ENCODE assay signal across 9 cellular contexts in the genomic region with DNA sequence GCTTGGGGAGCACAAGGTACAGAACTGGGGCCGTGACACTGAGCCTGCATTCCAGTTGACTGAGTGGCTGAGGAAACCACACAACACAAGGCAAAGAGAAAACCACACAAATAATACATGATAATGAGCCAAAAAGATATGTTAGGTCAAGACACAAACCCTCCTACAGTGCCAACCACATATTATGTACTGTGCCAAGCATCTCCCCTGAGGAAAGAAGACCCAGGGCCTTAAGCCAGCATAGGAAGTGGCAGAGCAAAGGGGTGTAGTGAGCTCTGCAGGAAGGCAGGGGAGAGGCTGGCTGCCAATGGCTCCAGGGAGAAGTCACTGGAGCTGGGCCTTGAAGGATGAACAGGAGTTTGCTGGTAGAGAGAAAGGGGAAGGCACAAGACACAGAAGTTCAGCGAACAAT. TPM values are rescaled to one million over a fixed set of nuclear protein-coding genes. Genes with fewer than 3 reads are reported as not detected.
A peak's percentile ranks its signal among the peaks of the same experiment; 100 is the strongest.
DNase-seq lines count a peak whose midpoint lies in the region; ATAC-seq, FAIRE-seq and TF ChIP-seq lines count a peak whose summit lies in the region.
"Had no signal": no experiment of that assay in that cellular context is flagged by ENCODE, and none has a peak within 500 bp of the region (broad histone marks: within the 10 kb centered on the region; RNA-seq: fewer than 3 reads in every experiment).

No MANE protein-coding gene starts in this region.

- H3K4me1 ChIP-seq in SJCRH30 (peaks cover 37% of the 10 kb centered on the region), endothelial cell of umbilical vein (ENCODE audit: control insufficient read depth, extremely low read depth, insufficient read depth, low read length) (no peaks in the 10 kb centered on the region), smooth muscle cell (ENCODE audit: low read depth) (peaks cover 31% of the 10 kb centered on the region)

- no peaks in the 10 kb centered on the region for H3K27me3 Mint-ChIP-seq in activated CD4-positive, alpha-beta T cell treated with anti-CD3 and anti-CD28 coated beads, Interleukin-2, amount 10 ng/mL, durations not matched to agents 24 days and 14 days

- ATAC-seq in HG02678 (IDR thresholded peaks at IDR 0.05; ENCODE audit: unreplicated experiment): no peak
- ATAC-seq in GM18858 (IDR thresholded peaks at IDR 0.05; ENCODE audit: unreplicated experiment): no peak

- no peak for DNase-seq in activated CD4-positive, alpha-beta T cell treated with anti-CD3 and anti-CD28 coated beads, Interleukin-2, amount 10 ng/mL, durations not matched to agents 24 days and 14 days
- no peak for DNase-seq in activated CD4-positive, alpha-beta T cell treated with anti-CD3 and anti-CD28 coated beads, Interleukin-2, amount 50 U/mL, for 4 hours
- DNase-seq in SJCRH30: peak; percentile 47 to 48
- no peak for DNase-seq in endothelial cell of umbilical vein (ENCODE audit: low read depth, low spot score)
- DNase-seq in smooth muscle cell (lab: John Stamatoyannopoulos, UW; ENCODE audit: unreplicated experiment): no peak
- DNase-seq in effector CD4-positive, alpha-beta T cell: no peak
- DNase-seq: erythroblast had no signal

- POLR2A ChIA-PET in endothelial cell of umbilical vein (lab: Charles Lee): no interaction called here

- intact Hi-C loops in activated CD4-positive, alpha-beta T cell treated with anti-CD3 and anti-CD28 coated beads, Interleukin-2, amount 10 ng/mL, durations not matched to agents 24 days and 14 days (cut with micrococcal nuclease): no loop called here
- intact Hi-C loops in endothelial cell of umbilical vein (cut with micrococcal nuclease): no loop called here

- no peak overlapping the region for H3K4me2 ChIP-seq in endothelial cell of umbilical vein (ENCODE audit: insufficient read depth, low read length)
- peak overlapping the region; percentile 62 for H3K4me2 ChIP-seq in smooth muscle cell

- H3K79me2 ChIP-seq in endothelial cell of umbilical vein (ENCODE audit: control insufficient read depth, insufficient read depth, low read length) (no peaks in the 10 kb centered on the region), smooth muscle cell (ENCODE audit: low read depth) (no peaks in the 10 kb centered on the region)

- H2AFZ ChIP-seq in endothelial cell of umbilical vein (ENCODE audit: low read depth, low read length) (no peak overlapping the region), smooth muscle cell (ENCODE audit: low read depth) (no peak overlapping the region)

- no peak overlapping the region for H3K4me3 ChIP-seq in SJCRH30
- no peak overlapping the region for H3K4me3 ChIP-seq in endothelial cell of umbilical vein (replicated peaks in 1 of 3; ENCODE audit: insufficient read depth in 1 of 3, low read depth in 1 of 3, low read length in 3 of 3)
- no peak overlapping the region for H3K4me3 ChIP-seq in smooth muscle cell

- H3K9me3 Mint-ChIP-seq in activated CD4-positive, alpha-beta T cell treated with anti-CD3 and anti-CD28 coated beads, Interleukin-2, amount 10 ng/mL, durations not matched to agents 24 days and 14 days: no peaks in the 10 kb centered on the region

- TF ChIP-seq POLR2A in endothelial cell of umbilical vein (IDR thresholded peaks at IDR 0.05; ENCODE audit: low read depth, low read length): no peak

- no peaks in the 10 kb centered on the region for H3K9me3 ChIP-seq in SJCRH30 (replicated peaks)
- no peaks in the 10 kb centered on the region for H3K9me3 ChIP-seq in endothelial cell of umbilical vein (replicated peaks; ENCODE audit: control insufficient read depth, insufficient read depth, low read length)
- H3K9me3 ChIP-seq in smooth muscle cell (replicated peaks; ENCODE audit: low read depth): no peaks in the 10 kb centered on the region

- H3K27me3 ChIP-seq in SJCRH30 (no peaks in the 10 kb centered on the region), endothelial cell of umbilical vein (ENCODE audit: control insufficient read depth in 2 of 2, insufficient read depth in 2 of 2, low read length in 2 of 2) (no peaks in the 10 kb centered on the region), smooth muscle cell (ENCODE audit: low read depth) (no peaks in the 10 kb centered on the region)

- H3F3A ChIP-seq in smooth muscle cell (ENCODE audit: low read depth): no peaks in the 10 kb centered on the region

- H4K20me1 ChIP-seq in endothelial cell of umbilical vein (replicated peaks; ENCODE audit: control insufficient read depth, extremely low read depth, insufficient read depth, low read length) (no peaks in the 10 kb centered on the region), smooth muscle cell (ENCODE audit: low read depth) (peaks cover 47% of the 10 kb centered on the region)

- no peak for FAIRE-seq in endothelial cell of umbilical vein (lab: Jason Lieb, UNC)

- H3K27ac ChIP-seq in SJCRH30 (no peak overlapping the region), endothelial cell of umbilical vein (ENCODE audit: insufficient read depth, low read depth, low read length) (no peak overlapping the region), smooth muscle cell (ENCODE audit: low read depth) (peak overlapping the region; percentile 78)

- H3K4me3 Mint-ChIP-seq in activated CD4-positive, alpha-beta T cell treated with anti-CD3 and anti-CD28 coated beads, Interleukin-2, amount 10 ng/mL, durations not matched to agents 24 days and 14 days: no peak overlapping the region

- dilution Hi-C loops in endothelial cell of umbilical vein (cut with MboI; ENCODE audit: extremely low pct_ligation_motif_present, low sequenced_read_pairs): no loop called here

- 78% methylated on average over 2 of the region's 2 CpGs for WGBS in smooth muscle cell (ENCODE audit: low lambda C conversion rate)

- no peak for TF ChIP-seq CTCF in endothelial cell of umbilical vein (IDR thresholded peaks at IDR 0.05; ENCODE audit: extremely low read depth in 1 of 2, insufficient read depth in 1 of 2, low read depth in 1 of 2, low read length in 2 of 2)
- no peak for TF ChIP-seq CTCF in smooth muscle cell (IDR thresholded peaks at IDR 0.05; ENCODE audit: borderline replicate concordance, insufficient read depth, poor library complexity, severe bottlenecking)

- no peaks in the 10 kb centered on the region for H3K9me1 ChIP-seq in endothelial cell of umbilical vein (replicated peaks; ENCODE audit: control insufficient read depth, extremely low read depth, insufficient read depth, low read length)

- CTCF ChIA-PET in endothelial cell of umbilical vein (lab: Charles Lee): interaction anchor here (1.8 kb wide), 1 partner anchor 9 kb away, joined by 4 read pairs; no protein-coding TSS in a partner anchor

- H3K4me1 Mint-ChIP-seq in activated CD4-positive, alpha-beta T cell treated with anti-CD3 and anti-CD28 coated beads, Interleukin-2, amount 10 ng/mL, durations not matched to agents 24 days and 14 days: peaks cover 12% of the 10 kb centered on the region

- BruUV-seq in endothelial cell of umbilical vein (replicated peaks; lab: Mats Ljungman, UMichigan): no TSS peak

- peak overlapping the region; percentile 18 for H3K27ac Mint-ChIP-seq in activated CD4-positive, alpha-beta T cell treated with anti-CD3 and anti-CD28 coated beads, Interleukin-2, amount 10 ng/mL, durations not matched to agents 24 days and 14 days

- 0 out of 2 replicates have a peak, but pooled peaks cover 2% of the 10 kb centered on the region for H3K36me3 ChIP-seq in SJCRH30
- H3K36me3 ChIP-seq in endothelial cell of umbilical vein (ENCODE audit: control insufficient read depth in 2 of 2, extremely low read depth in 1 of 2, insufficient read depth in 2 of 2, low read length in 2 of 2): peaks cover 0 to 2% of the 10 kb centered on the region in 2 experiments
- H3K36me3 ChIP-seq in smooth muscle cell (ENCODE audit: low read depth): no peaks in the 10 kb centered on the region

- no peaks in the 10 kb centered on the region for H3K36me3 Mint-ChIP-seq in activated CD4-positive, alpha-beta T cell treated with anti-CD3 and anti-CD28 coated beads, Interleukin-2, amount 10 ng/mL, durations not matched to agents 24 days and 14 days (ENCODE audit: low read depth)

- H3K9ac ChIP-seq in endothelial cell of umbilical vein (replicated peaks; ENCODE audit: extremely low read depth, insufficient read depth, low read length) (no peak overlapping the region), smooth muscle cell (ENCODE audit: low read depth) (no peak overlapping the region)

TF ChIP-seq in endothelial cell of umbilical vein, 7 proteins besides CTCF, POLR2A, EP300 and RAD21:
- no peak for TF ChIP-seq GATA2 (IDR thresholded peaks at IDR 0.05; ENCODE audit: insufficient read depth, insufficient read length, low read depth, low read length)
- TF ChIP-seq FOS (IDR thresholded peaks at IDR 0.05; ENCODE audit: borderline replicate concordance, insufficient read depth, low read length): peak; percentile 12

RNA-seq across cellular contexts. Expression of a gene that starts 28.2 kb away (rescaled TPM):
- total RNA-seq in activated CD4-positive, alpha-beta T cell treated with anti-CD3 and anti-CD28 coated beads, Interleukin-2, amount 10 ng/mL, durations not matched to agents 24 days and 14 days: 5.8 and 7.3 TPM in 2 replicates
- total RNA-seq in SJCRH30 (2014; rRNA removed; shearing (Covaris generic)): 32.9 and 35.3 TPM in 2 replicates
- total RNA-seq in endothelial cell of umbilical vein: 31.7 and 37.2 TPM in 2 replicates
- polyA plus RNA-seq in endothelial cell of umbilical vein: 23.1 and 26.6 TPM in 2 replicates
- polyA plus RNA-seq in endothelial cell of umbilical vein (2011; cell fraction: cytosol; rRNA removed): 21.3 and 33.2 TPM in 2 replicates
- polyA plus RNA-seq in endothelial cell of umbilical vein (2011; cell fraction: nucleus; rRNA removed): 12.9 and 13.6 TPM in 2 replicates
- polyA plus RNA-seq in endothelial cell of umbilical vein (2012): 38.7 and 40.7 TPM in 2 replicates
- 17.0 and 23.9 TPM in 2 replicates for polyA minus RNA-seq in endothelial cell of umbilical vein
- 7.4 TPM for polyA minus RNA-seq in endothelial cell of umbilical vein (2011; cell fraction: cytosol; rRNA and poly(A)+ RNA removed)
- polyA minus RNA-seq in endothelial cell of umbilical vein (2011; cell fraction: nucleus; rRNA and poly(A)+ RNA removed): 4.1 and 5.2 TPM in 2 replicates
- 27.7 and 30.6 TPM in 2 replicates for total RNA-seq in smooth muscle cell
- 52.4 and 55.1 TPM in 2 replicates for polyA plus RNA-seq in smooth muscle cell

RNA-seq across cellular contexts. Expression of a gene that starts 58.1 kb away (rescaled TPM):
- 42.1 and 43.8 TPM in 2 replicates for total RNA-seq in activated CD4-positive, alpha-beta T cell treated with anti-CD3 and anti-CD28 coated beads, Interleukin-2, amount 10 ng/mL, durations not matched to agents 24 days and 14 days
- total RNA-seq in SJCRH30 (2014; rRNA removed; shearing (Covaris generic)): 50.5 and 52.4 TPM in 2 replicates
- 130 and 132 TPM in 2 replicates for total RNA-seq in endothelial cell of umbilical vein
- polyA plus RNA-seq in endothelial cell of umbilical vein: 44.6 and 49.1 TPM in 2 replicates
- 60.9 and 65.0 TPM in 2 replicates for polyA plus RNA-seq in endothelial cell of umbilical vein (2011; cell fraction: cytosol; rRNA removed)
- 60.7 and 62.4 TPM in 2 replicates for polyA plus RNA-seq in endothelial cell of umbilical vein (2011; cell fraction: nucleus; rRNA removed)
- 103 and 122 TPM in 2 replicates for polyA plus RNA-seq in endothelial cell of umbilical vein (2012)
- 75.4 and 82.2 TPM in 2 replicates for polyA minus RNA-seq in endothelial cell of umbilical vein
- polyA minus RNA-seq in endothelial cell of umbilical vein (2011; cell fraction: cytosol; rRNA and poly(A)+ RNA removed): 24.7 TPM
- polyA minus RNA-seq in endothelial cell of umbilical vein (2011; cell fraction: nucleus; rRNA and poly(A)+ RNA removed): 28.7 and 29.7 TPM in 2 replicates
- total RNA-seq in smooth muscle cell: 45.4 and 51.3 TPM in 2 replicates
- 83.5 and 90.8 TPM in 2 replicates for polyA plus RNA-seq in smooth muscle cell

Comparison
In these comparisons a context has a peak if more than half of its experiments do, and no peak if none do; other contexts are left out.
1. DNase-seq: peak in SJCRH30 (2 of 2); none in activated CD4-positive, alpha-beta T cell treated with anti-CD3 and anti-CD28 coated beads, Interleukin-2, amount 10 ng/mL, durations not matched to agents 24 days and 14 days (single experiment), activated CD4-positive, alpha-beta T cell treated with anti-CD3 and anti-CD28 coated beads, Interleukin-2, amount 50 U/mL, for 4 hours (0 of 2), endothelial cell of umbilical vein (single experiment), smooth muscle cell (single experiment) and effector CD4-positive, alpha-beta T cell (single experiment).